20 cellular contexts compared by ENCODE assay signal in genomic region chr1:107009286-107009685, GRCh38.
"Had no signal": no experiment of that assay in that cellular context is flagged by ENCODE, and none has a peak within 500 bp of the region (broad histone marks: within the 10 kb centered on the region; RNA-seq: fewer than 3 reads in every experiment).

No MANE protein-coding gene starts in this region.

- H3K36me3 ChIP-seq: ascending aorta, brain microvascular endothelial cell, esophagus muscularis mucosa, left ventricle myocardium inferior, upper lobe of left lung, WERI-Rb-1 had no signal

- H3K27me3 ChIP-seq: ascending aorta, brain microvascular endothelial cell, dorsolateral prefrontal cortex, esophagus muscularis mucosa, upper lobe of left lung had no signal

- ATAC-seq: activated CD8-positive, alpha-beta T cell treated with anti-CD3 and anti-CD28 coated beads, Interleukin-2, amount 10 ng/mL, durations not matched to agents 7 days and 5 days; activated naive CD4-positive, alpha-beta T cell treated with anti-CD3 and anti-CD28 coated beads, Interleukin-2, amount 50 U/mL, for 72 hours; effector memory CD8-positive, alpha-beta T cell had no signal

- H3K4me3 ChIP-seq: ascending aorta, dorsolateral prefrontal cortex, esophagus muscularis mucosa, left ventricle myocardium inferior, upper lobe of left lung had no signal

- H3K4me1 ChIP-seq: ascending aorta, esophagus muscularis mucosa, left ventricle myocardium inferior, upper lobe of left lung had no signal

- H3K9me3 Mint-ChIP-seq: activated naive CD4-positive, alpha-beta T cell treated with anti-CD3 and anti-CD28 coated beads, Interleukin-2, amount 50 U/mL, for 72 hours; effector memory CD8-positive, alpha-beta T cell; nephron progenitor cell had no signal

- H3K4me3 Mint-ChIP-seq: activated CD8-positive, alpha-beta T cell treated with anti-CD3 and anti-CD28 coated beads, Interleukin-2, amount 10 ng/mL, durations not matched to agents 7 days and 5 days; effector memory CD8-positive, alpha-beta T cell; nephron progenitor cell had no signal

- H3K9me3 ChIP-seq: ascending aorta, esophagus muscularis mucosa, left ventricle myocardium inferior, upper lobe of left lung had no signal

- H3K27ac Mint-ChIP-seq: activated CD8-positive, alpha-beta T cell treated with anti-CD3 and anti-CD28 coated beads, Interleukin-2, amount 10 ng/mL, durations not matched to agents 7 days and 5 days; activated naive CD4-positive, alpha-beta T cell treated with anti-CD3 and anti-CD28 coated beads, Interleukin-2, amount 50 U/mL, for 72 hours; effector memory CD8-positive, alpha-beta T cell; nephron progenitor cell had no signal

- H3K4me1 Mint-ChIP-seq: nephron progenitor cell had no signal

- DNase-seq: activated CD4-positive, alpha-beta T cell treated with anti-CD3 and anti-CD28 coated beads, Interleukin-2, amount 50 U/mL, for 1 hour; activated CD4-positive, CD25-positive, alpha-beta regulatory T cell treated with anti-CD3 and anti-CD28 coated beads, Interleukin-2, amount 50 U/mL, for 72 hours; activated CD8-positive, alpha-beta T cell treated with anti-CD3 and anti-CD28 coated beads, Interleukin-2, amount 10 ng/mL, durations not matched to agents 7 days and 5 days; brain microvascular endothelial cell; dorsolateral prefrontal cortex; effector memory CD8-positive, alpha-beta T cell; foreskin fibroblast; left ventricle myocardium inferior; mammary epithelial cell; nephron progenitor cell; nucleus accumbens; retina; stimulated activated CD4-positive, alpha-beta T cell treated with anti-CD3 and anti-CD28 coated beads, Interleukin-4, amount 100 ng/mL, for 1 hour; stimulated activated naive CD4-positive, alpha-beta T cell; T-helper 1 cell; upper lobe of left lung; WERI-Rb-1 had no signal

- H3K36me3 Mint-ChIP-seq: activated naive CD4-positive, alpha-beta T cell treated with anti-CD3 and anti-CD28 coated beads, Interleukin-2, amount 50 U/mL, for 72 hours had no signal

- H3K27ac ChIP-seq: ascending aorta, brain microvascular endothelial cell, dorsolateral prefrontal cortex, esophagus muscularis mucosa, left ventricle myocardium inferior, upper lobe of left lung, WERI-Rb-1 had no signal
